ENCODE assay signal across 1 cellular context in genomic region chr12:106632797-106633450, GRCh38.
TF ChIP-seq lines count a peak whose summit lies in the region.

No MANE protein-coding gene starts in this region.

TF ChIP-seq in HEK293, 187 proteins besides CTCF, POLR2A, EP300 and RAD21 (continued from another document):
- no peak for TF ChIP-seq ZNF624 (tag by site-specific recombination; IDR thresholded peaks at IDR 0.05)
